In genomic region chr14:90301580-90302181, GRCh38 we compare ENCODE assay signal across 8 cellular contexts. TPM values are rescaled to one million over a fixed set of nuclear protein-coding genes. Genes with fewer than 3 reads are reported as not detected.
DNase-seq lines count a peak whose midpoint lies in the region; ATAC-seq and TF ChIP-seq lines count a peak whose summit lies in the region.

No MANE protein-coding gene starts in this region.

- peak overlapping the region; percentile 87 for H3K27ac Mint-ChIP-seq in dendritic cell treated with granulocyte-macrophage colony-stimulating factor and Interleukin-4, amounts not matched to agents 40 ng/mL and 50 ng/mL, for 4 days

- no peaks in the 10 kb centered on the region for H3K9me3 Mint-ChIP-seq in dendritic cell treated with granulocyte-macrophage colony-stimulating factor and Interleukin-4, amounts not matched to agents 40 ng/mL and 50 ng/mL, for 4 days

- no peak overlapping the region for H4K5ac ChIP-seq in mesendoderm (ENCODE audit: low read length)

- H2AK5ac ChIP-seq in mesendoderm (ENCODE audit: low read length), result no peak overlapping the region

- H3K27me3 ChIP-seq in mesendoderm (ENCODE audit: insufficient read depth, low read length, poor library complexity), result no peaks in the 10 kb centered on the region

- H3K27ac ChIP-seq in 22Rv1 (0 out of 2 replicates have a peak overlapping the region, but pooled peaks have one; percentile 25), mesendoderm (ENCODE audit: low read depth, low read length) (no peak overlapping the region)

- H2BK120ac ChIP-seq in mesendoderm (ENCODE audit: low read depth, low read length), result no peak overlapping the region

- no peaks in the 10 kb centered on the region for H3K79me1 ChIP-seq in mesendoderm (ENCODE audit: low read length)

- no CpG with 5 or more reads among the region's 5 CpGs for WGBS in mesendoderm (ENCODE audit: extremely low coverage, insufficient coverage, low lambda C conversion rate)

- no peak overlapping the region for H3K23ac ChIP-seq in mesendoderm (ENCODE audit: low read length)

- H4K8ac ChIP-seq in mesendoderm (ENCODE audit: low read depth, low read length), result no peak overlapping the region

- no peaks in the 10 kb centered on the region for H3K79me2 ChIP-seq in mesendoderm (ENCODE audit: control insufficient read depth, insufficient read depth, low read length)

- H3K27me3 Mint-ChIP-seq in dendritic cell treated with granulocyte-macrophage colony-stimulating factor and Interleukin-4, amounts not matched to agents 40 ng/mL and 50 ng/mL, for 4 days, result no peaks in the 10 kb centered on the region

- H3K9ac ChIP-seq in mesendoderm (ENCODE audit: low read length), result no peak overlapping the region

- H2BK5ac ChIP-seq in mesendoderm (ENCODE audit: low read length), result no peak overlapping the region

- no peak for ATAC-seq in HG02885 (IDR thresholded peaks at IDR 0.05; ENCODE audit: poor library complexity, unreplicated experiment)
- no peak for ATAC-seq in HG02938 (IDR thresholded peaks at IDR 0.05; ENCODE audit: unreplicated experiment)

- in situ Hi-C loops in GM13977 (cut with MboI; ENCODE audit: low pct_unique_long_range_greater_than_20kb, low sequenced_read_pairs, unreplicated experiment), result no loop called here

- H3K36me3 Mint-ChIP-seq in dendritic cell treated with granulocyte-macrophage colony-stimulating factor and Interleukin-4, amounts not matched to agents 40 ng/mL and 50 ng/mL, for 4 days (ENCODE audit: low read depth), result peaks cover 43% of the 10 kb centered on the region

- H3K4me1 Mint-ChIP-seq in dendritic cell treated with granulocyte-macrophage colony-stimulating factor and Interleukin-4, amounts not matched to agents 40 ng/mL and 50 ng/mL, for 4 days (ENCODE audit: low read depth), result peaks cover 54% of the 10 kb centered on the region

- peaks cover 11% of the 10 kb centered on the region for H3K4me1 ChIP-seq in mesendoderm (ENCODE audit: control insufficient read depth, low read depth, low read length)

- H3K4ac ChIP-seq in mesendoderm (ENCODE audit: low read depth, low read length), result no peak overlapping the region

- H3K4me3 Mint-ChIP-seq in dendritic cell treated with granulocyte-macrophage colony-stimulating factor and Interleukin-4, amounts not matched to agents 40 ng/mL and 50 ng/mL, for 4 days, result no peak overlapping the region

- peak; percentile 39 for DNase-seq in GM13977 (ENCODE audit: low spot score)
- DNase-seq in NCI-H526 treated with DMSO at 0.1 percent for 48 hours (lab: John Stamatoyannopoulos, UW), result peak; percentile 42
- DNase-seq in mesendoderm, result peak; percentile 37
- no peak for DNase-seq in central memory CD4-positive, alpha-beta T cell

- TF ChIP-seq CTCF in 22Rv1 (IDR thresholded peaks at IDR 0.05) (peak; percentile 28; the same call in 1 of the 2 replicates), GM13977 (IDR thresholded peaks at IDR 0.05; ENCODE audit: extremely low read depth, insufficient read depth, missing control alignments) (peak; percentile 35)

- no peak overlapping the region for H3K4me3 ChIP-seq in mesendoderm (ENCODE audit: low read length)

- intact Hi-C loops in dendritic cell treated with granulocyte-macrophage colony-stimulating factor and Interleukin-4, amounts not matched to agents 40 ng/mL and 50 ng/mL, for 4 days (cut with micrococcal nuclease), result loop anchor here (2.0 to 5.0 kb wide), 2 partner anchors 395 to 456 kb away; no protein-coding TSS in a partner anchor

- H3K4me2 ChIP-seq in mesendoderm (ENCODE audit: low read length), result no peak overlapping the region

- no peak overlapping the region for H3K18ac ChIP-seq in mesendoderm (ENCODE audit: low read length)

- no peak overlapping the region for H2BK15ac ChIP-seq in mesendoderm (replicated peaks; ENCODE audit: low read depth)

- no peak overlapping the region for H3K56ac ChIP-seq in mesendoderm (ENCODE audit: low read length)

- no peaks in the 10 kb centered on the region for H3K36me3 ChIP-seq in mesendoderm (ENCODE audit: control insufficient read depth, insufficient read depth, low read length)

RNA-seq across cellular contexts. Expression of gene NRDE2, which starts 30.1 kb away (rescaled TPM):
- 6.8 TPM for polyA plus RNA-seq in mesendoderm (2013, experiment 1 of 2)
- polyA plus RNA-seq in mesendoderm (2013, experiment 2 of 2), result 6.9 TPM

RNA-seq across cellular contexts. Expression of gene PSMC1, which starts 45.3 kb away (rescaled TPM):
- 135 TPM for polyA plus RNA-seq in mesendoderm (2013, experiment 1 of 2)
- polyA plus RNA-seq in mesendoderm (2013, experiment 2 of 2), result 143 TPM
